Comparison of ENCODE assay signal across 8 cellular contexts in genomic region chr16:56681939-56682702, GRCh38. TPM values are rescaled to one million over a fixed set of nuclear protein-coding genes. Genes with fewer than 3 reads are reported as not detected.
DNase-seq lines count a peak whose midpoint lies in the region; ATAC-seq lines count a peak whose summit lies in the region.

Gene MT1X, plus strand, starts transcription at chr16:56682470. Its CDS starts 71 bp downstream, at chr16:56682541.

- no peaks in the 10 kb centered on the region; the same call in 1 of the 2 replicates for H3K36me3 ChIP-seq in HUES64 (ENCODE audit: insufficient read depth, low read length)
- H3K36me3 ChIP-seq in mucosa of stomach (ENCODE audit: control insufficient read depth, insufficient read depth, low read length), result no peaks in the 10 kb centered on the region

- H3K9me3 ChIP-seq in HUES64 (ENCODE audit: insufficient read depth, low read depth, low read length), result 0 out of 2 replicates have a peak, but pooled peaks cover 4% of the 10 kb centered on the region
- H3K9me3 ChIP-seq in mucosa of stomach (ENCODE audit: control insufficient read depth, low read length), result no peaks in the 10 kb centered on the region

- peak; percentile 97 for DNase-seq in DMS 273 (lab: John Stamatoyannopoulos, UW; ENCODE audit: unreplicated experiment)
- DNase-seq in OCI-M2 (lab: John Stamatoyannopoulos, UW; ENCODE audit: unreplicated experiment), result peak; percentile 25
- peak; percentile 76 for DNase-seq in activated T-cell treated with anti-CD3 and anti-CD28 coated beads for 4 hours
- peak; percentile 79 for DNase-seq in epithelial cell of prostate (ENCODE audit: low read depth, low spot score)
- peak; percentile 68 to 77 for DNase-seq in stimulated activated CD8-positive, alpha-beta memory T cell treated with anti-CD3 and anti-CD28 coated beads, Interleukin-7, amount 100 ng/mL, for 1 hour (ENCODE audit: low read depth in 2 of 2)

- WGBS in HUES64, result 1% methylated on average over 49 of the region's 49 CpGs

- H3K4me1 ChIP-seq in HUES64 (ENCODE audit: insufficient read depth, low read length) (peaks cover 18% of the 10 kb centered on the region; the same call in 1 of the 2 replicates), mucosa of stomach (ENCODE audit: control insufficient read depth, insufficient read depth, low read length) (peaks cover 27% of the 10 kb centered on the region)

- peak within 1 kb of the TSS; percentile 69 for H3K4me3 ChIP-seq in HUES64 (ENCODE audit: low read length)
- H3K4me3 ChIP-seq in mucosa of stomach (ENCODE audit: low read length), result peak within 1 kb of the TSS; percentile 99

- peak; percentile 96 for ATAC-seq in GM21515 (IDR thresholded peaks at IDR 0.05; ENCODE audit: unreplicated experiment)

- peak within 1 kb of the TSS; percentile 55 for H3K9ac ChIP-seq in HUES64 (ENCODE audit: low read depth, low read length)
- H3K9ac ChIP-seq in mucosa of stomach (ENCODE audit: low read length), result peak within 1 kb of the TSS; percentile 98

- H3K27ac ChIP-seq in HUES64 (ENCODE audit: low read depth, low read length), result no peak within 1 kb of the TSS
- peak within 1 kb of the TSS; percentile 63 for H3K27ac ChIP-seq in epithelial cell of prostate

- peaks cover 70% of the 10 kb centered on the region for H3K27me3 ChIP-seq in HUES64 (ENCODE audit: insufficient read depth, low read length)
- H3K27me3 ChIP-seq in mucosa of stomach (ENCODE audit: control insufficient read depth, insufficient read depth, low read length), result no peaks in the 10 kb centered on the region

RNA-seq across cellular contexts. Expression of gene MT1X, which starts in this region (rescaled TPM):
- 142 TPM for polyA plus RNA-seq in HUES64 (2013, experiment 1 of 2)
- polyA plus RNA-seq in HUES64 (2013, experiment 2 of 2), result 241 TPM

Comparison
In these comparisons a context has a peak if more than half of its experiments do, and no peak if none do; other contexts are left out.
1. DNase-seq: peak in every context shown above with its lines; median percentile 97 in DMS 273; 79 in epithelial cell of prostate; 76 in activated T-cell treated with anti-CD3 and anti-CD28 coated beads for 4 hours; 72 in stimulated activated CD8-positive, alpha-beta memory T cell treated with anti-CD3 and anti-CD28 coated beads, Interleukin-7, amount 100 ng/mL, for 1 hour; 25 in OCI-M2.